32 cellular contexts compared by ENCODE assay signal in the genomic region with DNA sequence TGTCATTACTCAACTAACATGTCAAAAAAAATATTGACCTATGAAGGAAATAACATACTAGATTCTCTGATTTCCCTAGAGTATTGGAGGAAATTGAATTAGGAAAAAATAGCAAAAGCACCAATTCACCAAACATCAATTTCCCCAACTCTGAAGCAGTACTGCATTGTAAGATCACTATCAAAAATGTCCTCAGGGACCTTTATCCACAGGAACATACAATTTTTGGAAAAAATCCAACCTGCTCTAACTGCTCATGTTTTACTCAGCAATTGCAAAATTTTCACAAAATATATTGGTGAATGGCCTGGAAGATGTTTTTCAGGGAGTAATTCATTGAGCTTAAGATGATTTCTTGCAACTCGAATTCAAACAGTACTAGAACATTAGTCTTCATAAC.
"Had no signal": no experiment of that assay in that cellular context is flagged by ENCODE, and none has a peak within 500 bp of the region (broad histone marks: within the 10 kb centered on the region; RNA-seq: fewer than 3 reads in every experiment).

No MANE protein-coding gene starts in this region.

- H3K27me3 Mint-ChIP-seq: activated B cell treated with CpG ODN at 0.5 μM for 24 hours; activated CD4-positive, alpha-beta memory T cell treated with anti-CD3 and anti-CD28 coated beads for 36 hours; activated CD4-positive, alpha-beta T cell treated with anti-CD3 and anti-CD28 coated beads, Interleukin-2, amount 10 ng/mL, durations not matched to agents 24 days and 14 days; activated CD8-positive, alpha-beta T cell treated with anti-CD3 and anti-CD28 coated beads for 36 hours; activated naive CD8-positive, alpha-beta T cell treated with anti-CD3 and anti-CD28 coated beads for 36 hours; activated T-cell treated with anti-CD3 and anti-CD28 coated beads, Interleukin-2, amount 50 U/mL, for 24 hours; brain; central memory CD8-positive, alpha-beta T cell had no signal

- H3K4me3 Mint-ChIP-seq: activated B cell treated with CpG ODN at 0.5 μM for 24 hours; activated CD4-positive, alpha-beta memory T cell treated with anti-CD3 and anti-CD28 coated beads for 36 hours; activated CD4-positive, alpha-beta T cell treated with anti-CD3 and anti-CD28 coated beads, Interleukin-2, amount 10 ng/mL, durations not matched to agents 24 days and 14 days; activated CD8-positive, alpha-beta T cell treated with anti-CD3 and anti-CD28 coated beads for 36 hours; activated naive CD4-positive, alpha-beta T cell treated with anti-CD3 and anti-CD28 coated beads for 36 hours; activated naive CD8-positive, alpha-beta T cell treated with anti-CD3 and anti-CD28 coated beads for 36 hours; activated T-cell treated with anti-CD3 and anti-CD28 coated beads, Interleukin-2, amount 50 U/mL, for 24 hours; brain; central memory CD8-positive, alpha-beta T cell; T-helper 1 cell treated with Interleukin-12 subunit alpha and Interleukin-12 subunit beta and Interleukin-4 antibody, amounts not matched to agents 30 μg/mL and 1 μg/mL, for 36 hours; T-helper 2 cell treated with Interferon-gamma antibody and Interleukin-4, amounts not matched to agents 5 μg/mL and 100 μg/mL, for 36 hours had no signal

- H3K27ac Mint-ChIP-seq: activated B cell treated with CpG ODN at 0.5 μM for 24 hours; activated CD4-positive, alpha-beta memory T cell treated with anti-CD3 and anti-CD28 coated beads for 36 hours; activated CD4-positive, alpha-beta T cell treated with anti-CD3 and anti-CD28 coated beads, Interleukin-2, amount 10 ng/mL, durations not matched to agents 24 days and 14 days; activated CD8-positive, alpha-beta T cell treated with anti-CD3 and anti-CD28 coated beads for 36 hours; activated naive CD4-positive, alpha-beta T cell treated with anti-CD3 and anti-CD28 coated beads for 36 hours; activated naive CD4-positive, alpha-beta T cell treated with anti-CD3 and anti-CD28 coated beads, Interleukin-2, amount 50 U/mL, for 72 hours; activated naive CD8-positive, alpha-beta T cell treated with anti-CD3 and anti-CD28 coated beads for 36 hours; activated T-cell treated with anti-CD3 and anti-CD28 coated beads, Interleukin-2, amount 50 U/mL, for 24 hours; brain; T-helper 1 cell treated with Interleukin-12 subunit alpha and Interleukin-12 subunit beta and Interleukin-4 antibody, amounts not matched to agents 30 μg/mL and 1 μg/mL, for 36 hours; T-helper 2 cell treated with Interferon-gamma antibody and Interleukin-4, amounts not matched to agents 5 μg/mL and 100 μg/mL, for 36 hours had no signal

- H3K9me3 Mint-ChIP-seq: activated naive CD4-positive, alpha-beta T cell treated with anti-CD3 and anti-CD28 coated beads for 36 hours; activated naive CD8-positive, alpha-beta T cell treated with anti-CD3 and anti-CD28 coated beads for 36 hours; central memory CD8-positive, alpha-beta T cell; T-helper 2 cell treated with Interferon-gamma antibody and Interleukin-4, amounts not matched to agents 5 μg/mL and 100 μg/mL, for 36 hours had no signal

- H3K9me3 ChIP-seq: ascending aorta, colonic mucosa had no signal

- ATAC-seq: activated CD8-positive, alpha-beta T cell treated with anti-CD3 and anti-CD28 coated beads for 36 hours; activated naive CD4-positive, alpha-beta T cell treated with anti-CD3 and anti-CD28 coated beads, Interleukin-2, amount 50 U/mL, for 72 hours had no signal

- H3K27me3 ChIP-seq: ascending aorta, cardiac muscle cell, colonic mucosa had no signal

- H3K4me3 ChIP-seq: ascending aorta, cardiac muscle cell, colonic mucosa had no signal

- DNase-seq: activated B cell treated with CpG ODN at 0.5 μM for 24 hours; activated CD4-positive, alpha-beta memory T cell treated with anti-CD3 and anti-CD28 coated beads for 36 hours; activated CD4-positive, alpha-beta T cell treated with anti-CD3 and anti-CD28 coated beads for 4 hours; activated CD4-positive, alpha-beta T cell treated with anti-CD3 and anti-CD28 coated beads, Interleukin-2, amount 10 ng/mL, durations not matched to agents 24 days and 14 days; activated CD4-positive, alpha-beta T cell treated with anti-CD3 and anti-CD28 coated beads, Interleukin-2, amount 50 U/mL, for 1 hour; activated CD4-positive, alpha-beta T cell treated with anti-CD3 and anti-CD28 coated beads, Interleukin-2, amount 50 U/mL, for 4 hours; activated CD4-positive, CD25-positive, alpha-beta regulatory T cell treated with anti-CD3 and anti-CD28 coated beads, Interleukin-2, amount 50 U/mL, for 72 hours; activated CD8-positive, alpha-beta memory T cell treated with anti-CD3 and anti-CD28 coated beads, Interleukin-2, amount 50 U/mL, for 4 hours; activated CD8-positive, alpha-beta T cell treated with anti-CD3 and anti-CD28 coated beads for 36 hours; activated effector memory CD4-positive, alpha-beta T cell treated with anti-CD3 and anti-CD28 coated beads, Interleukin-2, amount 50 U/mL, for 16 hours; activated gamma-delta T cell treated with Interleukin-2 at 50 U/mL for 16 hours; activated naive CD4-positive, alpha-beta T cell; activated naive CD4-positive, alpha-beta T cell treated with anti-CD3 and anti-CD28 coated beads for 36 hours; activated naive CD4-positive, alpha-beta T cell treated with anti-CD3 and anti-CD28 coated beads, Interleukin-2, amount 50 U/mL, for 16 hours; activated naive CD8-positive, alpha-beta T cell treated with anti-CD3 and anti-CD28 coated beads for 36 hours; activated T-cell treated with anti-CD3 and anti-CD28 coated beads, Interleukin-2, amount 50 U/mL, for 24 hours; activated T-cell treated with anti-CD3 and anti-CD28 coated beads, Interleukin-2, amount 50 U/mL, for 48 hours; amygdala; anterior cingulate cortex; caudate nucleus; cerebellar nuclear complex; colonic mucosa; T-helper 2 cell; T-helper 9 cell had no signal

- H3K36me3 ChIP-seq: ascending aorta, cardiac muscle cell, colonic mucosa had no signal

- H3K4me1 Mint-ChIP-seq: activated B cell treated with CpG ODN at 0.5 μM for 24 hours; activated CD4-positive, alpha-beta T cell treated with anti-CD3 and anti-CD28 coated beads, Interleukin-2, amount 10 ng/mL, durations not matched to agents 24 days and 14 days; activated naive CD8-positive, alpha-beta T cell treated with anti-CD3 and anti-CD28 coated beads for 36 hours; brain; central memory CD8-positive, alpha-beta T cell had no signal

- H3K4me1 ChIP-seq: ascending aorta, colonic mucosa had no signal

- H3K27ac ChIP-seq: ascending aorta, cardiac muscle cell, colonic mucosa, VCaP had no signal

- H3K36me3 Mint-ChIP-seq: activated CD4-positive, alpha-beta memory T cell treated with anti-CD3 and anti-CD28 coated beads for 36 hours; activated naive CD4-positive, alpha-beta T cell treated with anti-CD3 and anti-CD28 coated beads, Interleukin-2, amount 50 U/mL, for 72 hours; activated naive CD8-positive, alpha-beta T cell treated with anti-CD3 and anti-CD28 coated beads for 36 hours; brain had no signal
